Comparison of ENCODE assay signal across 9 cellular contexts in genomic region chr1:30977105-30977504, GRCh38.
DNase-seq lines count a peak whose midpoint lies in the region; ATAC-seq and TF ChIP-seq lines count a peak whose summit lies in the region.
"Had no signal": no experiment of that assay in that cellular context is flagged by ENCODE, and none has a peak within 500 bp of the region (broad histone marks: within the 10 kb centered on the region; RNA-seq: fewer than 3 reads in every experiment).

No MANE protein-coding gene starts in this region.

- 79 to 83% methylated on average over 5 of the region's 5 CpGs for WGBS in body of pancreas, 2 donors

- H3K4me1 ChIP-seq in body of pancreas: peaks cover 30% of the 10 kb centered on the region

- peaks cover 0 to 8% of the 10 kb centered on the region in 2 donors for H3K36me3 ChIP-seq in body of pancreas (replicated peaks in 1 of 2; ENCODE audit: insufficient read depth in 1 of 2, low read depth in 2 of 2)

- intact Hi-C loops in body of pancreas (cut with DNase I): no loop called here

- peaks cover 24% of the 10 kb centered on the region for H3K36me3 Mint-ChIP-seq in natural killer cell treated with Interleukin-12 subunit alpha and Interleukin-12 subunit beta and Interleukin-15 and Interleukin-18, amount 100 ng/mL, for 72 hours
- peaks cover 5% of the 10 kb centered on the region for H3K36me3 Mint-ChIP-seq in glutamatergic neuron (ENCODE audit: unreplicated experiment)

- DNase-seq in COLO829 (ENCODE audit: low spot score) (peak; percentile 66), HuH-7 (ENCODE audit: low spot score) (peak; percentile 11), body of pancreas (no peak), glutamatergic neuron (no peak)
- no peak for DNase-seq in natural killer cell treated with Interleukin-12 subunit alpha and Interleukin-12 subunit beta and Interleukin-15 and Interleukin-18, amount 100 ng/mL, for 72 hours (ENCODE audit: low spot score)
- DNase-seq in central memory CD4-positive, alpha-beta T cell: no peak
- DNase-seq in effector CD8-positive, alpha-beta T cell (lab: John Stamatoyannopoulos, UW): no peak
- DNase-seq: activated CD8-positive, alpha-beta memory T cell treated with anti-CD3 and anti-CD28 coated beads, Interleukin-2, amount 50 U/mL, for 4 hours had no signal

- H3K9me3 ChIP-seq in body of pancreas: no peaks in the 10 kb centered on the region

- peak overlapping the region in 2 of 4 donors; percentile 1 to 74 for H3K27ac ChIP-seq in body of pancreas

- TF ChIP-seq CTCF in body of pancreas (IDR thresholded peaks at IDR 0.05) (peak in 1 of 7 experiments; percentile 8), glutamatergic neuron (IDR thresholded peaks at IDR 0.05; ENCODE audit: partially characterized antibody, unreplicated experiment) (no peak)

- peaks cover 29 to 42% of the 10 kb centered on the region in 2 donors for H3K4me1 Mint-ChIP-seq in natural killer cell treated with Interleukin-12 subunit alpha and Interleukin-12 subunit beta and Interleukin-15 and Interleukin-18, amount 100 ng/mL, for 72 hours (ENCODE audit: low read depth in 2 of 2)
- peaks cover 36% of the 10 kb centered on the region for H3K4me1 Mint-ChIP-seq in glutamatergic neuron (ENCODE audit: low read depth, unreplicated experiment)

- H3K4me3 ChIP-seq in body of pancreas: no peak overlapping the region

- no peak overlapping the region for H3K4me3 Mint-ChIP-seq in natural killer cell treated with Interleukin-12 subunit alpha and Interleukin-12 subunit beta and Interleukin-15 and Interleukin-18, amount 100 ng/mL, for 72 hours
- no peak overlapping the region for H3K4me3 Mint-ChIP-seq in glutamatergic neuron (ENCODE audit: unreplicated experiment)

- H3K27me3 ChIP-seq in body of pancreas: no peaks in the 10 kb centered on the region

- no peaks in the 10 kb centered on the region for H3K27me3 Mint-ChIP-seq in natural killer cell treated with Interleukin-12 subunit alpha and Interleukin-12 subunit beta and Interleukin-15 and Interleukin-18, amount 100 ng/mL, for 72 hours
- peaks cover 7% of the 10 kb centered on the region for H3K27me3 Mint-ChIP-seq in glutamatergic neuron (ENCODE audit: unreplicated experiment)

- ATAC-seq in body of pancreas: peak; percentile 17
- peak in 1 of 2 donors; percentile 20 for ATAC-seq in natural killer cell treated with Interleukin-12 subunit alpha and Interleukin-12 subunit beta and Interleukin-15 and Interleukin-18, amount 100 ng/mL, for 72 hours
- ATAC-seq in HG02798 (IDR thresholded peaks at IDR 0.05; ENCODE audit: poor library complexity, unreplicated experiment): no peak

- no peaks in the 10 kb centered on the region for H3K9me3 Mint-ChIP-seq in natural killer cell treated with Interleukin-12 subunit alpha and Interleukin-12 subunit beta and Interleukin-15 and Interleukin-18, amount 100 ng/mL, for 72 hours
- peaks cover 7% of the 10 kb centered on the region for H3K9me3 Mint-ChIP-seq in glutamatergic neuron (ENCODE audit: unreplicated experiment)

- H3K27ac Mint-ChIP-seq in natural killer cell treated with Interleukin-12 subunit alpha and Interleukin-12 subunit beta and Interleukin-15 and Interleukin-18, amount 100 ng/mL, for 72 hours: peak overlapping the region; percentile 13 to 79
- H3K27ac Mint-ChIP-seq in glutamatergic neuron (ENCODE audit: unreplicated experiment): no peak overlapping the region

- TF ChIP-seq POLR2A in body of pancreas (IDR thresholded peaks at IDR 0.05): no peak

Comparison
In these comparisons a context has a peak if more than half of its experiments do, and no peak if none do; other contexts are left out.
1. DNase-seq: peak in COLO829 (single experiment) and HuH-7 (single experiment); none in body of pancreas (0 of 4), natural killer cell treated with Interleukin-12 subunit alpha and Interleukin-12 subunit beta and Interleukin-15 and Interleukin-18, amount 100 ng/mL, for 72 hours (single experiment), central memory CD4-positive, alpha-beta T cell (single experiment), glutamatergic neuron (single experiment) and effector CD8-positive, alpha-beta T cell (single experiment).